ENCODE assay signal across 1 cellular context in the genomic region with DNA sequence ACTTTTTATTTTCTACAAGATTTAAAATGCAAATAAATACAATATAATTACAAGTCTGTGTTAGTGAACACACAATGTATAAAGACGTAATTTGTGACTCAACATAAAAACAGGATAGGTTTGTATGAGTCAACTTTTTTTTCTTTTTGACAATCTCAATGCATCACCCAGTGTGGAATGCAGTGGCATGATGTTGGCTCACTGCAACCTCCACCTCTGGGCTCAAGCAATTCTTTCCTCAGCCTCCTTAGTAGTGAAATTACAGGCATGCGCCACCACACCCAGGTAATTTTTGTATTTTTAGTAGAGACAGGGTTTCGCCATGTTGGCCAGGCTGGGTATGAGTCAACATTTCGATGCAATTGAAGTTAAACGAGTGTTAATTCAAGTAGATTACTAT.
TF ChIP-seq lines count a peak whose summit lies in the region.

No MANE protein-coding gene starts in this region.

TF ChIP-seq in IMR-90, 13 proteins besides CTCF, POLR2A, EP300 and RAD21:
- no peak for TF ChIP-seq RFX5 (IDR thresholded peaks at IDR 0.05; ENCODE audit: low read depth, low read length)
- TF ChIP-seq MAZ (IDR thresholded peaks at IDR 0.05; ENCODE audit: borderline replicate concordance, low read depth, low read length), result no peak
- TF ChIP-seq, protein P1, sequence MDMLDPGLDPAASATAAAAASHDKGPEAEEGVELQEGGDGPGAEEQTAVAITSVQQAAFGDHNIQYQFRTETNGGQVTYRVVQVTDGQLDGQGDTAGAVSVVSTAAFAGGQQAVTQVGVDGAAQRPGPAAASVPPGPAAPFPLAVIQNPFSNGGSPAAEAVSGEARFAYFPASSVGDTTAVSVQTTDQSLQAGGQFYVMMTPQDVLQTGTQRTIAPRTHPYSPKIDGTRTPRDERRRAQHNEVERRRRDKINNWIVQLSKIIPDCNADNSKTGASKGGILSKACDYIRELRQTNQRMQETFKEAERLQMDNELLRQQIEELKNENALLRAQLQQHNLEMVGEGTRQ (IDR thresholded peaks at IDR 0.05; ENCODE audit: low read depth, low read length), result no peak
- TF ChIP-seq, protein P2, sequence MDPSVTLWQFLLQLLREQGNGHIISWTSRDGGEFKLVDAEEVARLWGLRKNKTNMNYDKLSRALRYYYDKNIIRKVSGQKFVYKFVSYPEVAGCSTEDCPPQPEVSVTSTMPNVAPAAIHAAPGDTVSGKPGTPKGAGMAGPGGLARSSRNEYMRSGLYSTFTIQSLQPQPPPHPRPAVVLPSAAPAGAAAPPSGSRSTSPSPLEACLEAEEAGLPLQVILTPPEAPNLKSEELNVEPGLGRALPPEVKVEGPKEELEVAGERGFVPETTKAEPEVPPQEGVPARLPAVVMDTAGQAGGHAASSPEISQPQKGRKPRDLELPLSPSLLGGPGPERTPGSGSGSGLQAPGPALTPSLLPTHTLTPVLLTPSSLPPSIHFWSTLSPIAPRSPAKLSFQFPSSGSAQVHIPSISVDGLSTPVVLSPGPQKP (IDR thresholded peaks at IDR 0.05; ENCODE audit: borderline replicate concordance, low read depth, low read length), result no peak
- TF ChIP-seq MAFK (IDR thresholded peaks at IDR 0.05; ENCODE audit: low read depth, low read length), result no peak
- no peak for TF ChIP-seq FOS (IDR thresholded peaks at IDR 0.05; ENCODE audit: low read depth, low read length)
- no peak for TF ChIP-seq SMC3 (IDR thresholded peaks at IDR 0.05; ENCODE audit: low read depth, low read length)
- no peak for TF ChIP-seq CHD1 (IDR thresholded peaks at IDR 0.05; ENCODE audit: low read depth, low read length)
- TF ChIP-seq RCOR1 (IDR thresholded peaks at IDR 0.05; ENCODE audit: insufficient replicate concordance, low read length), result no peak
- no peak for TF ChIP-seq CEBPB (IDR thresholded peaks at IDR 0.05; ENCODE audit: low read depth, low read length)
- no peak for TF ChIP-seq MXI1 (IDR thresholded peaks at IDR 0.05; ENCODE audit: borderline replicate concordance, low read depth, low read length)
- TF ChIP-seq BHLHE40 (IDR thresholded peaks at IDR 0.05; ENCODE audit: low read depth, low read length), result no peak
- TF ChIP-seq NFE2L2 (IDR thresholded peaks at IDR 0.05; ENCODE audit: low read depth, low read length), result no peak
